ENCODE assay signal across 1 cellular context in genomic region chr16:19524356-19524865, GRCh38.
TF ChIP-seq lines count a peak whose summit lies in the region.

No MANE protein-coding gene starts in this region.

TF ChIP-seq in GM12878, 131 proteins besides CTCF, POLR2A, EP300 and RAD21 (continued from another document):
- TF ChIP-seq USF2 (IDR thresholded peaks at IDR 0.05; ENCODE audit: borderline replicate concordance, low read depth, low read length): no peak
- TF ChIP-seq YY1 (IDR thresholded peaks at IDR 0.05; ENCODE audit: low read depth, low read length): peak; percentile 84
- TF ChIP-seq DPF2 (IDR thresholded peaks at IDR 0.05): no peak
- TF ChIP-seq, protein P1, sequence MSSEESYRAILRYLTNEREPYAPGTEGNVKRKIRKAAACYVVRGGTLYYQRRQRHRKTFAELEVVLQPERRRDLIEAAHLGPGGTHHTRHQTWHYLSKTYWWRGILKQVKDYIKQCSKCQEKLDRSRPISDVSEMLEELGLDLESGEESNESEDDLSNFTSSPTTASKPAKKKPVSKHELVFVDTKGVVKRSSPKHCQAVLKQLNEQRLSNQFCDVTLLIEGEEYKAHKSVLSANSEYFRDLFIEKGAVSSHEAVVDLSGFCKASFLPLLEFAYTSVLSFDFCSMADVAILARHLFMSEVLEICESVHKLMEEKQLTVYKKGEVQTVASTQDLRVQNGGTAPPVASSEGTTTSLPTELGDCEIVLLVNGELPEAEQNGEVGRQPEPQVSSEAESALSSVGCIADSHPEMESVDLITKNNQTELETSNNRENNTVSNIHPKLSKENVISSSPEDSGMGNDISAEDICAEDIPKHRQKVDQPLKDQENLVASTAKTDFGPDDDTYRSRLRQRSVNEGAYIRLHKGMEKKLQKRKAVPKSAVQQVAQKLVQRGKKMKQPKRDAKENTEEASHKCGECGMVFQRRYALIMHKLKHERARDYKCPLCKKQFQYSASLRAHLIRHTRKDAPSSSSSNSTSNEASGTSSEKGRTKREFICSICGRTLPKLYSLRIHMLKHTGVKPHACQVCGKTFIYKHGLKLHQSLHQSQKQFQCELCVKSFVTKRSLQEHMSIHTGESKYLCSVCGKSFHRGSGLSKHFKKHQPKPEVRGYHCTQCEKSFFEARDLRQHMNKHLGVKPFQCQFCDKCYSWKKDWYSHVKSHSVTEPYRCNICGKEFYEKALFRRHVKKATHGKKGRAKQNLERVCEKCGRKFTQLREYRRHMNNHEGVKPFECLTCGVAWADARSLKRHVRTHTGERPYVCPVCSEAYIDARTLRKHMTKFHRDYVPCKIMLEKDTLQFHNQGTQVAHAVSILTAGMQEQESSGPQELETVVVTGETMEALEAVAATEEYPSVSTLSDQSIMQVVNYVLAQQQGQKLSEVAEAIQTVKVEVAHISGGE (CRISPR knock-in tag; IDR thresholded peaks at IDR 0.05): no peak
- TF ChIP-seq HCFC1 (IDR thresholded peaks at IDR 0.05; ENCODE audit: low read length): no peak
- TF ChIP-seq EED (IDR thresholded peaks at IDR 0.05; ENCODE audit: low read depth): no peak
- TF ChIP-seq, protein P2, sequence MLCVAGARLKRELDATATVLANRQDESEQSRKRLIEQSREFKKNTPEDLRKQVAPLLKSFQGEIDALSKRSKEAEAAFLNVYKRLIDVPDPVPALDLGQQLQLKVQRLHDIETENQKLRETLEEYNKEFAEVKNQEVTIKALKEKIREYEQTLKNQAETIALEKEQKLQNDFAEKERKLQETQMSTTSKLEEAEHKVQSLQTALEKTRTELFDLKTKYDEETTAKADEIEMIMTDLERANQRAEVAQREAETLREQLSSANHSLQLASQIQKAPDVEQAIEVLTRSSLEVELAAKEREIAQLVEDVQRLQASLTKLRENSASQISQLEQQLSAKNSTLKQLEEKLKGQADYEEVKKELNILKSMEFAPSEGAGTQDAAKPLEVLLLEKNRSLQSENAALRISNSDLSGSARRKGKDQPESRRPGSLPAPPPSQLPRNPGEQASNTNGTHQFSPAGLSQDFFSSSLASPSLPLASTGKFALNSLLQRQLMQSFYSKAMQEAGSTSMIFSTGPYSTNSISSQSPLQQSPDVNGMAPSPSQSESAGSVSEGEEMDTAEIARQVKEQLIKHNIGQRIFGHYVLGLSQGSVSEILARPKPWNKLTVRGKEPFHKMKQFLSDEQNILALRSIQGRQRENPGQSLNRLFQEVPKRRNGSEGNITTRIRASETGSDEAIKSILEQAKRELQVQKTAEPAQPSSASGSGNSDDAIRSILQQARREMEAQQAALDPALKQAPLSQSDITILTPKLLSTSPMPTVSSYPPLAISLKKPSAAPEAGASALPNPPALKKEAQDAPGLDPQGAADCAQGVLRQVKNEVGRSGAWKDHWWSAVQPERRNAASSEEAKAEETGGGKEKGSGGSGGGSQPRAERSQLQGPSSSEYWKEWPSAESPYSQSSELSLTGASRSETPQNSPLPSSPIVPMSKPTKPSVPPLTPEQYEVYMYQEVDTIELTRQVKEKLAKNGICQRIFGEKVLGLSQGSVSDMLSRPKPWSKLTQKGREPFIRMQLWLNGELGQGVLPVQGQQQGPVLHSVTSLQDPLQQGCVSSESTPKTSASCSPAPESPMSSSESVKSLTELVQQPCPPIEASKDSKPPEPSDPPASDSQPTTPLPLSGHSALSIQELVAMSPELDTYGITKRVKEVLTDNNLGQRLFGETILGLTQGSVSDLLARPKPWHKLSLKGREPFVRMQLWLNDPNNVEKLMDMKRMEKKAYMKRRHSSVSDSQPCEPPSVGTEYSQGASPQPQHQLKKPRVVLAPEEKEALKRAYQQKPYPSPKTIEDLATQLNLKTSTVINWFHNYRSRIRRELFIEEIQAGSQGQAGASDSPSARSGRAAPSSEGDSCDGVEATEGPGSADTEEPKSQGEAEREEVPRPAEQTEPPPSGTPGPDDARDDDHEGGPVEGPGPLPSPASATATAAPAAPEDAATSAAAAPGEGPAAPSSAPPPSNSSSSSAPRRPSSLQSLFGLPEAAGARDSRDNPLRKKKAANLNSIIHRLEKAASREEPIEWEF (IDR thresholded peaks at IDR 0.05; ENCODE audit: insufficient replicate concordance, low read depth, low read length): peak; percentile 25
- TF ChIP-seq ZBTB40 (IDR thresholded peaks at IDR 0.05; ENCODE audit: borderline replicate concordance): no peak
